Comparison of ENCODE assay signal across 9 cellular contexts in genomic region chr3:169390310-169390731, GRCh38.
A peak's percentile ranks its signal among the peaks of the same experiment; 100 is the strongest.
DNase-seq lines count a peak whose midpoint lies in the region; ATAC-seq and TF ChIP-seq lines count a peak whose summit lies in the region.
"Had no signal": no experiment of that assay in that cellular context is flagged by ENCODE, and none has a peak within 500 bp of the region (broad histone marks: within the 10 kb centered on the region; RNA-seq: fewer than 3 reads in every experiment).

No MANE protein-coding gene starts in this region.

- peaks cover 12% of the 10 kb centered on the region for H3K27me3 Mint-ChIP-seq in stimulated activated naive CD8-positive, alpha-beta T cell treated with anti-CD3 and anti-CD28 coated beads, Interleukin-15, amount 100 ng/mL, for 72 hours

- no peak overlapping the region for H2AFZ ChIP-seq in GM23248

- H3K36me3 ChIP-seq in GM23248 (ENCODE audit: low read depth): no peaks in the 10 kb centered on the region

- H3K79me2 ChIP-seq in GM23248 (ENCODE audit: insufficient read depth): no peaks in the 10 kb centered on the region

- DNase-seq in GM12864 (ENCODE audit: low read depth) (peak; percentile 5), GM23248 (peak; percentile 14), NAMALWA (ENCODE audit: low spot score) (peak; percentile 22), fibroblast of the aortic adventitia (ENCODE audit: low read depth) (peak; percentile 49), cerebellum (ENCODE audit: low spot score) (no peak), HuH-7 (ENCODE audit: low spot score) (no peak), NOMO-1 (lab: John Stamatoyannopoulos, UW; ENCODE audit: unreplicated experiment in 2 of 2) (no peak)
- DNase-seq in stimulated activated naive CD8-positive, alpha-beta T cell treated with anti-CD3 and anti-CD28 coated beads, Interleukin-15, amount 100 ng/mL, for 72 hours: no peak
- DNase-seq: naive B cell had no signal

- no peaks in the 10 kb centered on the region for H3K4me1 Mint-ChIP-seq in stimulated activated naive CD8-positive, alpha-beta T cell treated with anti-CD3 and anti-CD28 coated beads, Interleukin-15, amount 100 ng/mL, for 72 hours
- H3K4me1 Mint-ChIP-seq: naive B cell had no signal

- no peaks in the 10 kb centered on the region for H4K20me1 ChIP-seq in GM23248 (ENCODE audit: insufficient read depth)

- no peak overlapping the region for H3K4me2 ChIP-seq in GM23248 (ENCODE audit: unreplicated experiment)

- no peaks in the 10 kb centered on the region for H3F3A ChIP-seq in GM23248 (ENCODE audit: insufficient read depth)

- in situ Hi-C loops in GM23248 (cut with MboI): no loop called here

- no peak overlapping the region for H3K9ac ChIP-seq in GM23248

- no peak overlapping the region for H3K4me3 ChIP-seq in GM12864 (ENCODE audit: low read depth, low read length)
- H3K4me3 ChIP-seq in GM23248: no peak overlapping the region
- no peak overlapping the region for H3K4me3 ChIP-seq in fibroblast of the aortic adventitia (ENCODE audit: low read depth, low read length)

- no peak overlapping the region for H3K27ac Mint-ChIP-seq in stimulated activated naive CD8-positive, alpha-beta T cell treated with anti-CD3 and anti-CD28 coated beads, Interleukin-15, amount 100 ng/mL, for 72 hours
- H3K27ac Mint-ChIP-seq: naive B cell had no signal

- H3K9me3 ChIP-seq in GM23248 (ENCODE audit: low read depth): no peaks in the 10 kb centered on the region

- peaks cover 19% of the 10 kb centered on the region; the same call in 1 of the 2 replicates for H3K27me3 ChIP-seq in GM23248 (replicated peaks; ENCODE audit: insufficient read depth)

- WGBS in GM23248 (ENCODE audit: low coverage in 1 of 2, low lambda C conversion rate in 2 of 2, missing lambda C conversion rate in 2 of 2), 2 experiments: 33 to 67% methylated on average over 1 of the region's 1 CpG

- H3K4me3 Mint-ChIP-seq in stimulated activated naive CD8-positive, alpha-beta T cell treated with anti-CD3 and anti-CD28 coated beads, Interleukin-15, amount 100 ng/mL, for 72 hours: no peak overlapping the region
- H3K4me3 Mint-ChIP-seq: naive B cell had no signal

- no peak for ATAC-seq in stimulated activated naive CD8-positive, alpha-beta T cell treated with anti-CD3 and anti-CD28 coated beads, Interleukin-15, amount 100 ng/mL, for 72 hours

- TF ChIP-seq CTCF in GM12864 (IDR thresholded peaks at IDR 0.05; ENCODE audit: low read depth, low read length, missing control alignments) (no peak), fibroblast of the aortic adventitia (IDR thresholded peaks at IDR 0.05; ENCODE audit: insufficient read depth, low read length) (peak; percentile 37)

- H3K4me1 ChIP-seq in GM23248 (ENCODE audit: insufficient read depth): no peaks in the 10 kb centered on the region

- H3K9me3 Mint-ChIP-seq in stimulated activated naive CD8-positive, alpha-beta T cell treated with anti-CD3 and anti-CD28 coated beads, Interleukin-15, amount 100 ng/mL, for 72 hours: no peaks in the 10 kb centered on the region

- no peaks in the 10 kb centered on the region for H3K9me2 ChIP-seq in GM23248 (ENCODE audit: insufficient read depth)

- H3K27ac ChIP-seq in GM23248: no peak overlapping the region

Comparison
In these comparisons a context has a peak if more than half of its experiments do, and no peak if none do; other contexts are left out.
1. DNase-seq: peak in GM12864 (single experiment), GM23248 (single experiment), NAMALWA (single experiment) and fibroblast of the aortic adventitia (single experiment); none in cerebellum (single experiment), HuH-7 (single experiment), NOMO-1 (0 of 2) and stimulated activated naive CD8-positive, alpha-beta T cell treated with anti-CD3 and anti-CD28 coated beads, Interleukin-15, amount 100 ng/mL, for 72 hours (0 of 2).